Comparison of ENCODE assay signal across 8 cellular contexts in genomic region chr6:73580247-73581149, GRCh38. TPM values are rescaled to one million over a fixed set of nuclear protein-coding genes. Genes with fewer than 3 reads are reported as not detected.
DNase-seq lines count a peak whose midpoint lies in the region; ATAC-seq and TF ChIP-seq lines count a peak whose summit lies in the region.

No MANE protein-coding gene starts in this region.

- ATAC-seq in HG02678 (IDR thresholded peaks at IDR 0.05; ENCODE audit: unreplicated experiment): peak; percentile 84

- peak; percentile 19; the same call in 1 of the 2 replicates for TF ChIP-seq CTCF in GM12875 (IDR thresholded peaks at IDR 0.05; ENCODE audit: borderline replicate concordance, insufficient read depth, low read depth, low read length)
- TF ChIP-seq CTCF in epithelial cell of esophagus (IDR thresholded peaks at IDR 0.05; ENCODE audit: insufficient read depth, low read depth, low read length, missing control alignments): peak; percentile 11

- H3K4me3 ChIP-seq in GM12875 (ENCODE audit: low read depth, low read length) (peak overlapping the region; percentile 1), epithelial cell of esophagus (ENCODE audit: low read length) (peak overlapping the region; percentile 48)

- DNase-seq in NOMO-1 (lab: John Stamatoyannopoulos, UW; ENCODE audit: unreplicated experiment in 2 of 2) (peak; percentile 80 to 86), epithelial cell of esophagus (ENCODE audit: low read depth) (peak; percentile 94), mucosa of gallbladder (ENCODE audit: low spot score) (peak; percentile 85), NCI-H1436 (lab: John Stamatoyannopoulos, UW) (no peak)
- peak; percentile 51 for DNase-seq in activated CD8-positive, alpha-beta memory T cell treated with anti-CD3 and anti-CD28 coated beads, Interleukin-2, amount 50 U/mL, for 1 hour (ENCODE audit: extremely low read depth)
- DNase-seq in stimulated activated CD8-positive, alpha-beta memory T cell treated with anti-CD3 and anti-CD28 coated beads, Interleukin-4, amount 100 ng/mL, for 1 hour (ENCODE audit: low read depth in 2 of 2, low spot score in 1 of 2): peak; percentile 31 to 64

RNA-seq across cellular contexts. Expression of gene EEF1A1, which starts 59.7 kb away (rescaled TPM):
- 8,853 TPM for total RNA-seq in mucosa of gallbladder
